Comparison of ENCODE assay signal across 8 cellular contexts in genomic region chr1:227946624-227947424, GRCh38. TPM values are rescaled to one million over a fixed set of nuclear protein-coding genes. Genes with fewer than 3 reads are reported as not detected.
DNase-seq lines count a peak whose midpoint lies in the region; ATAC-seq and TF ChIP-seq lines count a peak whose summit lies in the region.

No MANE protein-coding gene starts in this region.

- no peak for TF ChIP-seq EP300 in esophagus muscularis mucosa (IDR thresholded peaks at IDR 0.05)

- peaks cover 45 to 73% (median 72%) of the 10 kb centered on the region in 4 donors for H3K4me1 ChIP-seq in esophagus muscularis mucosa
- H3K4me1 ChIP-seq in muscle layer of colon (ENCODE audit: insufficient read depth, low read length) = peaks cover 57% of the 10 kb centered on the region
- H3K4me1 ChIP-seq in stomach smooth muscle (ENCODE audit: control insufficient read depth, insufficient read depth, low read length) = peaks cover 63% of the 10 kb centered on the region

- under 1% methylated on average over 41 of the region's 63 CpGs for WGBS in esophagus muscularis mucosa

- peak; percentile 37 for TF ChIP-seq CTCF in GM12864 (IDR thresholded peaks at IDR 0.05; ENCODE audit: low read depth, low read length, missing control alignments)
- TF ChIP-seq CTCF in esophagus muscularis mucosa (IDR thresholded peaks at IDR 0.05) = peak; percentile 83 to 89 (median 85)

- H3K36me3 Mint-ChIP-seq in activated T-cell treated with anti-CD3 and anti-CD28 coated beads, Interleukin-2, amount 50 U/mL, for 24 hours (ENCODE audit: low read depth) = no peaks in the 10 kb centered on the region

- peaks cover 0 to 6% (median 0%) of the 10 kb centered on the region in 4 donors for H3K27me3 ChIP-seq in esophagus muscularis mucosa
- H3K27me3 ChIP-seq in muscle layer of colon (ENCODE audit: control insufficient read depth in 1 of 2, insufficient read depth in 2 of 2, low read length in 2 of 2) = no peaks in the 10 kb centered on the region
- H3K27me3 ChIP-seq in stomach smooth muscle (ENCODE audit: control insufficient read depth in 1 of 2, insufficient read depth in 2 of 2, low read length in 2 of 2) = no peaks in the 10 kb centered on the region

- H3K27ac ChIP-seq in esophagus muscularis mucosa (replicated peaks in 1 of 4) (peak overlapping the region; percentile 86 to 91 (median 88)), muscle layer of colon (ENCODE audit: low read depth, low read length) (peak overlapping the region; percentile 82), stomach smooth muscle (ENCODE audit: low read length) (peak overlapping the region; percentile 99)

- H3K4me3 ChIP-seq in GM12864 (ENCODE audit: low read depth, low read length) = no peak overlapping the region
- peak overlapping the region; percentile 64 to 84 (median 70) for H3K4me3 ChIP-seq in esophagus muscularis mucosa
- H3K4me3 ChIP-seq in muscle layer of colon (ENCODE audit: low read depth in 1 of 2, low read length in 2 of 2) = peak overlapping the region; percentile 69 to 72
- peak overlapping the region; percentile 81 to 83 for H3K4me3 ChIP-seq in stomach smooth muscle (ENCODE audit: low read length in 2 of 2)

- no peak overlapping the region for H3K27ac Mint-ChIP-seq in activated T-cell treated with anti-CD3 and anti-CD28 coated beads, Interleukin-2, amount 50 U/mL, for 24 hours

- intact Hi-C loops in esophagus muscularis mucosa (cut with DNase I) = loop anchor here (2.0 to 5.0 kb wide), 5 partner anchors 60 to 405 kb away; partner anchors contain the start of gene C1orf35

- no peak for TF ChIP-seq POLR2A in esophagus muscularis mucosa (IDR thresholded peaks at IDR 0.05; ENCODE audit: low read depth)

- no peaks in the 10 kb centered on the region for H3K9me3 ChIP-seq in esophagus muscularis mucosa
- no peaks in the 10 kb centered on the region for H3K9me3 ChIP-seq in muscle layer of colon (ENCODE audit: low read length)
- H3K9me3 ChIP-seq in stomach smooth muscle (ENCODE audit: control insufficient read depth in 2 of 2, low read length in 2 of 2) = no peaks in the 10 kb centered on the region

- ATAC-seq in HG02852 (IDR thresholded peaks at IDR 0.05; ENCODE audit: unreplicated experiment) (peak; percentile 46), GM18870 (IDR thresholded peaks at IDR 0.05; ENCODE audit: unreplicated experiment) (no peak)

- H3K9me3 Mint-ChIP-seq in activated T-cell treated with anti-CD3 and anti-CD28 coated beads, Interleukin-2, amount 50 U/mL, for 24 hours = no peaks in the 10 kb centered on the region

- DNase-seq in GM12864 (ENCODE audit: low read depth) (no peak), NCI-H510A treated with DMSO at 0.1 percent for 48 hours (lab: John Stamatoyannopoulos, UW) (peak; percentile 77), esophagus muscularis mucosa (ENCODE audit: extremely low spot score) (no peak)
- DNase-seq in activated T-cell treated with anti-CD3 and anti-CD28 coated beads, Interleukin-2, amount 50 U/mL, for 24 hours = peak; percentile 70

- peak overlapping the region; percentile 71 for H3K4me3 Mint-ChIP-seq in activated T-cell treated with anti-CD3 and anti-CD28 coated beads, Interleukin-2, amount 50 U/mL, for 24 hours

- H3K36me3 ChIP-seq in esophagus muscularis mucosa (no peaks in the 10 kb centered on the region), muscle layer of colon (ENCODE audit: insufficient read depth, low read length) (no peaks in the 10 kb centered on the region), stomach smooth muscle (ENCODE audit: control insufficient read depth in 2 of 2, insufficient read depth in 2 of 2, low read length in 2 of 2) (no peaks in the 10 kb centered on the region)

- H3K27me3 Mint-ChIP-seq in activated T-cell treated with anti-CD3 and anti-CD28 coated beads, Interleukin-2, amount 50 U/mL, for 24 hours = peaks cover 30% of the 10 kb centered on the region

- H3K4me1 Mint-ChIP-seq in activated T-cell treated with anti-CD3 and anti-CD28 coated beads, Interleukin-2, amount 50 U/mL, for 24 hours (ENCODE audit: low read depth) = peaks cover 11% of the 10 kb centered on the region

- peak overlapping the region; percentile 58 for H3K9ac ChIP-seq in muscle layer of colon (ENCODE audit: low read length)
- peak overlapping the region; percentile 84 to 92 for H3K9ac ChIP-seq in stomach smooth muscle (ENCODE audit: low read length in 2 of 2)

RNA-seq across cellular contexts. Expression of gene WNT9A, which starts 0.9 kb away (rescaled TPM):
- total RNA-seq in esophagus muscularis mucosa = 10 to 100 TPM in 3 of 4 donors, 1 to 10 TPM in 1; 7.5 to 18.1 (median 14.4) TPM

RNA-seq across cellular contexts. Expression of gene WNT3A, which starts 60.0 kb away (rescaled TPM):
- total RNA-seq in esophagus muscularis mucosa = not detected

Comparison
In these comparisons a context has a peak if more than half of its experiments do, and no peak if none do; other contexts are left out.
1. DNase-seq: peak in NCI-H510A treated with DMSO at 0.1 percent for 48 hours (single experiment) and activated T-cell treated with anti-CD3 and anti-CD28 coated beads, Interleukin-2, amount 50 U/mL, for 24 hours (single experiment); none in GM12864 (single experiment) and esophagus muscularis mucosa (single experiment).
2. Peak in every context shown above with its lines, with median percentiles within 50 percentile points of each other: H3K27ac ChIP-seq.